In genomic region chr11:63818609-63819008, GRCh38 we compare ENCODE assay signal across 28 cellular contexts.
"Had no signal": no experiment of that assay in that cellular context is flagged by ENCODE, and none has a peak within 500 bp of the region (broad histone marks: within the 10 kb centered on the region; RNA-seq: fewer than 3 reads in every experiment).

No MANE protein-coding gene starts in this region.

- H3K27me3 ChIP-seq: dorsolateral prefrontal cortex, esophagus squamous epithelium, gastrocnemius medialis, heart right ventricle had no signal

- H3K4me3 ChIP-seq: coronary artery, dorsolateral prefrontal cortex, esophagus squamous epithelium, gastrocnemius medialis, heart right ventricle, left lung, lower lobe of right lung, mucosa of descending colon had no signal

- ATAC-seq: esophagus mucosa, gastrocnemius medialis, heart right ventricle, left cardiac atrium, left lung, left ventricle myocardium superior, lower lobe of right lung, mucosa of descending colon had no signal

- FAIRE-seq: colon, endometrium, islet of Langerhans, keratinocyte had no signal

- DNase-seq: dermis blood vessel endothelial cell; dorsolateral prefrontal cortex; effector CD4-positive, alpha-beta T cell; effector memory CD4-positive, alpha-beta T cell; endodermal cell; erythroblast; esophagus squamous epithelium; foreskin fibroblast; foreskin melanocyte; gastrocnemius medialis; glutamatergic neuron; head of caudate nucleus; heart right ventricle; hippocampal formation; left cardiac atrium; left lung; left ventricle myocardium superior; lower lobe of right lung; mesenchymal stem cell; mucosa of descending colon had no signal

- H3K9me3 ChIP-seq: esophagus squamous epithelium, gastrocnemius medialis, heart right ventricle, left lung, lower lobe of right lung, mucosa of descending colon had no signal

- H3K27ac Mint-ChIP-seq: endodermal cell, mesothelial cell of epicardium had no signal

- H3K27ac ChIP-seq: coronary artery, dorsolateral prefrontal cortex, epithelial cell of prostate, esophagus squamous epithelium, gastrocnemius medialis, heart right ventricle, left lung, lower lobe of right lung had no signal

- H3K4me3 Mint-ChIP-seq: endodermal cell, mesothelial cell of epicardium had no signal

- H3K9me3 Mint-ChIP-seq: endodermal cell, mesothelial cell of epicardium had no signal
